In genomic region chr19:46954502-46955004, GRCh38 we compare ENCODE assay signal across 1 cellular context.
A peak's percentile ranks its signal among the peaks of the same experiment; 100 is the strongest.
TF ChIP-seq lines count a peak whose summit lies in the region.

No MANE protein-coding gene starts in this region.

TF ChIP-seq in HepG2, 621 proteins besides CTCF, POLR2A, EP300 and RAD21 (continued from another document and continues in another):
- TF ChIP-seq ZNF503 (CRISPR knock-in tag; IDR thresholded peaks at IDR 0.05): peak; percentile 45; the same call in 1 of the 2 replicates
- no peak for TF ChIP-seq RARG (CRISPR knock-in tag; IDR thresholded peaks at IDR 0.05; ENCODE audit: low read depth)
- no peak for TF ChIP-seq ZNF431 (CRISPR knock-in tag; IDR thresholded peaks at IDR 0.05; ENCODE audit: borderline replicate concordance, low read depth)
- TF ChIP-seq LCORL (IDR thresholded peaks at IDR 0.05): peak; percentile 61; the same call in 1 of the 2 replicates
- no peak for TF ChIP-seq LCORL (CRISPR knock-in tag; IDR thresholded peaks at IDR 0.05)
- TF ChIP-seq ATF1 (CRISPR knock-in tag; IDR thresholded peaks at IDR 0.05): no peak; the same call in 1 of the 2 replicates
- TF ChIP-seq ZNF746 (CRISPR knock-in tag; IDR thresholded peaks at IDR 0.05): no peak; the same call in 1 of the 2 replicates
- TF ChIP-seq, protein P1, sequence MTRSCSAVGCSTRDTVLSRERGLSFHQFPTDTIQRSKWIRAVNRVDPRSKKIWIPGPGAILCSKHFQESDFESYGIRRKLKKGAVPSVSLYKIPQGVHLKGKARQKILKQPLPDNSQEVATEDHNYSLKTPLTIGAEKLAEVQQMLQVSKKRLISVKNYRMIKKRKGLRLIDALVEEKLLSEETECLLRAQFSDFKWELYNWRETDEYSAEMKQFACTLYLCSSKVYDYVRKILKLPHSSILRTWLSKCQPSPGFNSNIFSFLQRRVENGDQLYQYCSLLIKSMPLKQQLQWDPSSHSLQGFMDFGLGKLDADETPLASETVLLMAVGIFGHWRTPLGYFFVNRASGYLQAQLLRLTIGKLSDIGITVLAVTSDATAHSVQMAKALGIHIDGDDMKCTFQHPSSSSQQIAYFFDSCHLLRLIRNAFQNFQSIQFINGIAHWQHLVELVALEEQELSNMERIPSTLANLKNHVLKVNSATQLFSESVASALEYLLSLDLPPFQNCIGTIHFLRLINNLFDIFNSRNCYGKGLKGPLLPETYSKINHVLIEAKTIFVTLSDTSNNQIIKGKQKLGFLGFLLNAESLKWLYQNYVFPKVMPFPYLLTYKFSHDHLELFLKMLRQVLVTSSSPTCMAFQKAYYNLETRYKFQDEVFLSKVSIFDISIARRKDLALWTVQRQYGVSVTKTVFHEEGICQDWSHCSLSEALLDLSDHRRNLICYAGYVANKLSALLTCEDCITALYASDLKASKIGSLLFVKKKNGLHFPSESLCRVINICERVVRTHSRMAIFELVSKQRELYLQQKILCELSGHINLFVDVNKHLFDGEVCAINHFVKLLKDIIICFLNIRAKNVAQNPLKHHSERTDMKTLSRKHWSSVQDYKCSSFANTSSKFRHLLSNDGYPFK (CRISPR knock-in tag; IDR thresholded peaks at IDR 0.05; ENCODE audit: borderline replicate concordance): no peak
- TF ChIP-seq ETV5 (CRISPR knock-in tag; IDR thresholded peaks at IDR 0.05; ENCODE audit: borderline replicate concordance): peak; percentile 86
- TF ChIP-seq HINFP (CRISPR knock-in tag; IDR thresholded peaks at IDR 0.05; ENCODE audit: low read depth): no peak
- TF ChIP-seq, protein P2, sequence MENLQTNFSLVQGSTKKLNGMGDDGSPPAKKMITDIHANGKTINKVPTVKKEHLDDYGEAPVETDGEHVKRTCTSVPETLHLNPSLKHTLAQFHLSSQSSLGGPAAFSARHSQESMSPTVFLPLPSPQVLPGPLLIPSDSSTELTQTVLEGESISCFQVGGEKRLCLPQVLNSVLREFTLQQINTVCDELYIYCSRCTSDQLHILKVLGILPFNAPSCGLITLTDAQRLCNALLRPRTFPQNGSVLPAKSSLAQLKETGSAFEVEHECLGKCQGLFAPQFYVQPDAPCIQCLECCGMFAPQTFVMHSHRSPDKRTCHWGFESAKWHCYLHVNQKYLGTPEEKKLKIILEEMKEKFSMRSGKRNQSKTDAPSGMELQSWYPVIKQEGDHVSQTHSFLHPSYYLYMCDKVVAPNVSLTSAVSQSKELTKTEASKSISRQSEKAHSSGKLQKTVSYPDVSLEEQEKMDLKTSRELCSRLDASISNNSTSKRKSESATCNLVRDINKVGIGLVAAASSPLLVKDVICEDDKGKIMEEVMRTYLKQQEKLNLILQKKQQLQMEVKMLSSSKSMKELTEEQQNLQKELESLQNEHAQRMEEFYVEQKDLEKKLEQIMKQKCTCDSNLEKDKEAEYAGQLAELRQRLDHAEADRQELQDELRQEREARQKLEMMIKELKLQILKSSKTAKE (CRISPR knock-in tag; IDR thresholded peaks at IDR 0.05; ENCODE audit: borderline replicate concordance): peak; percentile 23; the same call in 1 of the 2 replicates
- TF ChIP-seq FOXK1 (CRISPR knock-in tag; IDR thresholded peaks at IDR 0.05; ENCODE audit: borderline replicate concordance, low read depth): 0 out of 2 replicates have a peak, but pooled peaks have one; percentile 20
- TF ChIP-seq FOXA3 (CRISPR knock-in tag; IDR thresholded peaks at IDR 0.05): peak; percentile 53
- TF ChIP-seq TCF7L2 (IDR thresholded peaks at IDR 0.05; ENCODE audit: low read depth, low read length): 0 out of 2 replicates have a peak, but pooled peaks have one; percentile 58
- no peak for TF ChIP-seq ZNF737 (CRISPR knock-in tag; IDR thresholded peaks at IDR 0.05; ENCODE audit: borderline replicate concordance)
- TF ChIP-seq MTF2 (CRISPR knock-in tag; IDR thresholded peaks at IDR 0.05; ENCODE audit: borderline replicate concordance): no peak
- 0 out of 4 replicates have a peak, but pooled peaks of 1 of the 2 experiments have one; percentile 14 for TF ChIP-seq KLF16 (CRISPR knock-in tag; IDR thresholded peaks at IDR 0.05)
- no peak for TF ChIP-seq MEIS1 (CRISPR knock-in tag; IDR thresholded peaks at IDR 0.05; ENCODE audit: borderline replicate concordance)
- TF ChIP-seq, protein P3, sequence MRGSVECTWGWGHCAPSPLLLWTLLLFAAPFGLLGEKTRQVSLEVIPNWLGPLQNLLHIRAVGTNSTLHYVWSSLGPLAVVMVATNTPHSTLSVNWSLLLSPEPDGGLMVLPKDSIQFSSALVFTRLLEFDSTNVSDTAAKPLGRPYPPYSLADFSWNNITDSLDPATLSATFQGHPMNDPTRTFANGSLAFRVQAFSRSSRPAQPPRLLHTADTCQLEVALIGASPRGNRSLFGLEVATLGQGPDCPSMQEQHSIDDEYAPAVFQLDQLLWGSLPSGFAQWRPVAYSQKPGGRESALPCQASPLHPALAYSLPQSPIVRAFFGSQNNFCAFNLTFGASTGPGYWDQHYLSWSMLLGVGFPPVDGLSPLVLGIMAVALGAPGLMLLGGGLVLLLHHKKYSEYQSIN (CRISPR knock-in tag; IDR thresholded peaks at IDR 0.05; ENCODE audit: borderline replicate concordance): no peak
- TF ChIP-seq, protein P4, sequence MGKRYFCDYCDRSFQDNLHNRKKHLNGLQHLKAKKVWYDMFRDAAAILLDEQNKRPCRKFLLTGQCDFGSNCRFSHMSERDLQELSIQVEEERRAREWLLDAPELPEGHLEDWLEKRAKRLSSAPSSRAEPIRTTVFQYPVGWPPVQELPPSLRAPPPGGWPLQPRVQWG (CRISPR knock-in tag; IDR thresholded peaks at IDR 0.05; ENCODE audit: borderline replicate concordance, low read depth): no peak
- no peak for TF ChIP-seq PRDM15 (CRISPR knock-in tag; IDR thresholded peaks at IDR 0.05)
- TF ChIP-seq U2AF2 (IDR thresholded peaks at IDR 0.05; ENCODE audit: low read depth, low read length): no peak
- TF ChIP-seq PHF21A (CRISPR knock-in tag; IDR thresholded peaks at IDR 0.05): peak; percentile 52; the same call in 1 of the 2 replicates
- TF ChIP-seq ATF4 (CRISPR knock-in tag; IDR thresholded peaks at IDR 0.05): peak in 1 of 2 experiments; percentile 79; a peak in 2 of 4 replicates
- no peak for TF ChIP-seq SRSF9 (IDR thresholded peaks at IDR 0.05; ENCODE audit: borderline replicate concordance, insufficient read depth, low read depth, low read length, poor library complexity, severe bottlenecking)
- TF ChIP-seq MEIS2 (CRISPR knock-in tag; IDR thresholded peaks at IDR 0.05): 0 out of 2 replicates have a peak, but pooled peaks have one; percentile 54
- no peak for TF ChIP-seq HNRNPH1 (optimal IDR thresholded peaks at IDR 0.05; ENCODE audit: low read depth, low read length)
- TF ChIP-seq TFDP1 (CRISPR knock-in tag; IDR thresholded peaks at IDR 0.05; ENCODE audit: borderline replicate concordance): 0 out of 2 replicates have a peak, but pooled peaks have one; percentile 16
- TF ChIP-seq MED13 (CRISPR knock-in tag; IDR thresholded peaks at IDR 0.05): no peak
- TF ChIP-seq NCOR1 (IDR thresholded peaks at IDR 0.05; ENCODE audit: borderline replicate concordance, low read length): peak; percentile 80; the same call in 1 of the 2 replicates
- no peak for TF ChIP-seq HNRNPLL (IDR thresholded peaks at IDR 0.05; ENCODE audit: low read depth, low read length, poor library complexity, severe bottlenecking)
- TF ChIP-seq YY1 (IDR thresholded peaks at IDR 0.05; ENCODE audit: insufficient read depth, insufficient replicate concordance, low read depth, low read length): peak; percentile 11
- TF ChIP-seq ZNF354B (CRISPR knock-in tag; IDR thresholded peaks at IDR 0.05): no peak
- TF ChIP-seq ONECUT2 (CRISPR knock-in tag; IDR thresholded peaks at IDR 0.05): peak; percentile 86
- TF ChIP-seq, protein P5, sequence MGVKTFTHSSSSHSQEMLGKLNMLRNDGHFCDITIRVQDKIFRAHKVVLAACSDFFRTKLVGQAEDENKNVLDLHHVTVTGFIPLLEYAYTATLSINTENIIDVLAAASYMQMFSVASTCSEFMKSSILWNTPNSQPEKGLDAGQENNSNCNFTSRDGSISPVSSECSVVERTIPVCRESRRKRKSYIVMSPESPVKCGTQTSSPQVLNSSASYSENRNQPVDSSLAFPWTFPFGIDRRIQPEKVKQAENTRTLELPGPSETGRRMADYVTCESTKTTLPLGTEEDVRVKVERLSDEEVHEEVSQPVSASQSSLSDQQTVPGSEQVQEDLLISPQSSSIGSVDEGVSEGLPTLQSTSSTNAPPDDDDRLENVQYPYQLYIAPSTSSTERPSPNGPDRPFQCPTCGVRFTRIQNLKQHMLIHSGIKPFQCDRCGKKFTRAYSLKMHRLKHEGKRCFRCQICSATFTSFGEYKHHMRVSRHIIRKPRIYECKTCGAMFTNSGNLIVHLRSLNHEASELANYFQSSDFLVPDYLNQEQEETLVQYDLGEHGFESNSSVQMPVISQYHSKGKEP (CRISPR knock-in tag; IDR thresholded peaks at IDR 0.05): no peak
- TF ChIP-seq, protein P6, sequence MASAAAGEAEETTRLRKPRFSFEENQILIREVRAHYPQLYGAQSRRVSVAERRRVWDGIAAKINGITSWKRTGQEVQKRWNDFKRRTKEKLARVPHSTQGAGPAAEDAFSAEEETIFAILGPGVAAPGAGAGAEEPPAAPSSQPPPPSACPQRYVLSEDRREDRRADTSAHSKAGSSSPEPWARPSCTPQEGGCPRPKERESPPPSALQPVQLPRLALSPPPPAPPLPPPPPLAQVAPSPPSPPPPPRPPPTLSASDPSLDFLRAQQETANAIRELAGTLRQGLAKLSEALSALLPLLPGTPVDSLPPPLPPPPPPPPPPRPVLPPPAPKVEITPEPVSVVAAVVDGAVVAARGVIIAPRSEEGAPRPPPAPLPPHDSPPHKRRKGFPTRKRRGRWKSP (CRISPR knock-in tag; IDR thresholded peaks at IDR 0.05): no peak; the same call in 1 of the 2 replicates
- peak; percentile 66; the same call in 1 of the 2 replicates for TF ChIP-seq NFIC (IDR thresholded peaks at IDR 0.05; ENCODE audit: low read length)
- TF ChIP-seq FOXO1 (CRISPR knock-in tag; IDR thresholded peaks at IDR 0.05): peak; percentile 41; the same call in 1 of the 2 replicates
- TF ChIP-seq CREM (IDR thresholded peaks at IDR 0.05): peak; percentile 67
- no peak for TF ChIP-seq CREM (CRISPR knock-in tag; IDR thresholded peaks at IDR 0.05)
- no peak for TF ChIP-seq ELF4 (CRISPR knock-in tag; IDR thresholded peaks at IDR 0.05; ENCODE audit: borderline replicate concordance)
- no peak for TF ChIP-seq ZNF546 (CRISPR knock-in tag; conservative IDR thresholded peaks at IDR 0.05)
